In the genomic region with DNA sequence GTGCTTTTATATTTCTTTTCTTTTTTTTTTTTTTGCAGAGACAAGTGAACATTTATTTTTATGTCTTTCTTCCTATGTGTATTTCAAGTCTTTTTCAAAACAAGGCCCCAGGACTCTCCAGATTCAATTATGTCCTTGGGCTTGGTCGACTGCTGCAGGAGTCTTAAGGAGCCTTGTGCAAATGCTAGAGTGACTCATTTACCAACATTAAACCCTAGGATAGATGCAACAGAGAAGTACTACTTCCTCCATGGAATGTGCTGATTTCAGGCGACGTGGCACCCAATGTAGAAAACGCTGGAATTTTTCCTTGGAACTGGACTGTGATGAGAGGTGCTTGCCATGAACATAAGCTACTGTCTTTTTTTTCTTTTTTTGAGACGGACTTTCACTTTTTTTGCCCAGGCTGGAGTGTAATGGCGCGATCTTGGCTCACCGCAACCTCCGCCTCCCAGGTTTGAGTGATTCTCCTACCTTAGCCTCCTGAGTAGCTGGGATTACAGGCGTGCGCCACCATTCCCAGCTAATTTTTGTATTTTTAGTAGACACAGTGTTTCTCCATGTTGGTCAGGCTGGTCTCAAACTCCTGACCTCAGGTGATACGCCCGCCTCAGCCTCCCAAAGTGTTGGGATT, we compare ENCODE assay signal across 8 cellular contexts. TPM values are rescaled to one million over a fixed set of nuclear protein-coding genes. Genes with fewer than 3 reads are reported as not detected.
DNase-seq lines count a peak whose midpoint lies in the region; ATAC-seq and TF ChIP-seq lines count a peak whose summit lies in the region.
"Not testable (repeated sequence)": the region's sequence is repeated elsewhere in the genome, so short reads cannot be mapped to it uniquely, and the experiment has no call there.

No MANE protein-coding gene starts in this region.

- intact Hi-C loops in Caco-2 (cut with micrococcal nuclease; ENCODE audit: unreplicated experiment); upper lobe of right lung (cut with DNase I): not testable (repeated sequence)
- intact Hi-C loops in activated T-helper 2 cell treated with anti-CD3 and anti-CD28 coated beads, Interferon-gamma antibody, Interleukin-2, Interleukin-4, amounts not matched to agents 10 μg/mL and 5 μg/mL and 100 μg/mL, durations not matched to agents 14 hours and 24 hours and 36 hours (cut with micrococcal nuclease) = loop anchor here (5.0 kb wide), 1 partner anchor 91 kb away; no protein-coding TSS in a partner anchor

- H3K9me2 ChIP-seq in Loucy (replicated peaks; ENCODE audit: low read depth, low read length) = not testable (repeated sequence)

- H3K9ac ChIP-seq in Loucy (ENCODE audit: low read depth, low read length, poor library complexity, severe bottlenecking) (peak overlapping the region; percentile 96), neural progenitor cell (peak overlapping the region; percentile 24)

- H3K4me1 ChIP-seq in Caco-2; Loucy (ENCODE audit: insufficient read depth, low read length, poor library complexity, severe bottlenecking); ectodermal cell (ENCODE audit: control insufficient read depth, insufficient read depth, low read length): not testable (repeated sequence)
- peaks cover 13% of the 10 kb centered on the region for H3K4me1 ChIP-seq in neural progenitor cell
- H3K4me1 ChIP-seq in upper lobe of right lung = peaks cover 13% of the 10 kb centered on the region

- not testable (repeated sequence) for H3K9me3 Mint-ChIP-seq in Caco-2 (ENCODE audit: unreplicated experiment); T-cell; activated T-helper 2 cell treated with anti-CD3 and anti-CD28 coated beads, Interferon-gamma antibody, Interleukin-2, Interleukin-4, amounts not matched to agents 10 μg/mL and 5 μg/mL and 100 μg/mL, durations not matched to agents 14 hours and 24 hours and 36 hours; neural progenitor cell

- DNase-seq in Caco-2; T-cell; activated T-helper 2 cell treated with anti-CD3 and anti-CD28 coated beads, Interferon-gamma antibody, Interleukin-2, Interleukin-4, amounts not matched to agents 10 μg/mL and 5 μg/mL and 100 μg/mL, durations not matched to agents 14 hours and 24 hours and 36 hours (ENCODE audit: low spot score); neural progenitor cell (ENCODE audit: low spot score); upper lobe of right lung: not testable (repeated sequence)
- DNase-seq in kidney tubule cell (ENCODE audit: low spot score) = peak; percentile 27

- CTCF ChIA-PET in Caco-2 (lab: Charles Lee) = interaction anchor here (0.9 to 3.0 kb wide), 9 partner anchors 13 to 119 kb away, joined by 4 to 43 read pairs (median 6); a partner anchor contains a TSS
- CTCF ChIA-PET in T-cell (lab: Charles Lee) = interaction anchor here (1.0 to 3.7 kb wide), 5 partner anchors 21 to 127 kb away, joined by 3 to 46 read pairs (median 5); a partner anchor contains a TSS

- TF ChIP-seq CTCF in Caco-2 (IDR thresholded peaks at IDR 0.05; ENCODE audit: insufficient read depth in 1 of 2, low read depth in 1 of 2, low read length in 1 of 2, severe bottlenecking in 1 of 2, unreplicated experiment in 1 of 2); Loucy (conservative IDR thresholded peaks at IDR 0.05; ENCODE audit: low read length); neural progenitor cell (IDR thresholded peaks at IDR 0.05); upper lobe of right lung (IDR thresholded peaks at IDR 0.05): not testable (repeated sequence)

- peaks cover 12% of the 10 kb centered on the region for H3K36me3 Mint-ChIP-seq in Caco-2 (ENCODE audit: insufficient read depth, unreplicated experiment)
- H3K36me3 Mint-ChIP-seq in T-cell, neural progenitor cell: not testable (repeated sequence)
- peaks cover 38% of the 10 kb centered on the region for H3K36me3 Mint-ChIP-seq in activated T-helper 2 cell treated with anti-CD3 and anti-CD28 coated beads, Interferon-gamma antibody, Interleukin-2, Interleukin-4, amounts not matched to agents 10 μg/mL and 5 μg/mL and 100 μg/mL, durations not matched to agents 14 hours and 24 hours and 36 hours (ENCODE audit: low read depth)

- H3K4me3 ChIP-seq in Caco-2 (ENCODE audit: low read depth, low read length) (0 out of 2 replicates have a peak overlapping the region, but pooled peaks have one; percentile 80), Loucy (ENCODE audit: low read length, poor library complexity, severe bottlenecking) (peak overlapping the region; percentile 96), ectodermal cell (ENCODE audit: insufficient read depth, low read depth, low read length) (peak overlapping the region; percentile 85), neural progenitor cell (peak overlapping the region; percentile 71), upper lobe of right lung (peak overlapping the region; percentile 85)

- not testable (repeated sequence) for BruUV-seq in Caco-2 (replicated peaks; lab: Mats Ljungman, UMichigan)

- WGBS in ectodermal cell, 2 experiments = 91 to 93% methylated on average over 13 of the region's 13 CpGs

- not testable (repeated sequence) for H3K27me3 ChIP-seq in Caco-2 (replicated peaks; ENCODE audit: control insufficient read depth, insufficient read depth, low read length); Loucy (ENCODE audit: insufficient read depth, low read length, poor library complexity, severe bottlenecking); ectodermal cell (ENCODE audit: control insufficient read depth, insufficient read depth, low read length, poor library complexity, severe bottlenecking); neural progenitor cell; upper lobe of right lung

- not testable (repeated sequence) for H3K36me3 ChIP-seq in Caco-2 (ENCODE audit: control insufficient read depth, insufficient read depth, low read length); Loucy (ENCODE audit: insufficient read depth, low read length); ectodermal cell (ENCODE audit: control insufficient read depth, insufficient read depth, low read length); neural progenitor cell
- H3K36me3 ChIP-seq in upper lobe of right lung = peaks cover 11% of the 10 kb centered on the region

- not testable (repeated sequence) for H3K9me3 ChIP-seq in Caco-2; Loucy (ENCODE audit: insufficient read depth, low read depth, low read length); ectodermal cell (ENCODE audit: control insufficient read depth, low read length); neural progenitor cell (ENCODE audit: low read depth); upper lobe of right lung

- POLR2A ChIA-PET in Caco-2 (lab: Charles Lee) (interaction anchor here (1.2 to 2.5 kb wide), 5 partner anchors 9 to 119 kb away, joined by 3 to 20 read pairs (median 11); a partner anchor contains a TSS), T-cell (lab: Charles Lee) (interaction anchor here (0.6 to 2.1 kb wide), 3 partner anchors 35 to 122 kb away, joined by 6 to 11 read pairs (median 7); a partner anchor contains a TSS)

- not testable (repeated sequence) for ATAC-seq in T-cell (replicated peaks in 1 of 4); upper lobe of right lung

- H3K4me2 ChIP-seq in Loucy (ENCODE audit: low read depth, low read length, poor library complexity, severe bottlenecking) = peak overlapping the region; percentile 85
- H3K4me2 ChIP-seq in neural progenitor cell = peak overlapping the region; percentile 82

- H3K27ac Mint-ChIP-seq in Caco-2 (ENCODE audit: unreplicated experiment) (peak overlapping the region; percentile 91), T-cell (peak overlapping the region; percentile 95 to 99)
- peak overlapping the region; percentile 100 for H3K27ac Mint-ChIP-seq in activated T-helper 2 cell treated with anti-CD3 and anti-CD28 coated beads, Interferon-gamma antibody, Interleukin-2, Interleukin-4, amounts not matched to agents 10 μg/mL and 5 μg/mL and 100 μg/mL, durations not matched to agents 14 hours and 24 hours and 36 hours
- H3K27ac Mint-ChIP-seq in neural progenitor cell = not testable (repeated sequence)

- H3K4me1 Mint-ChIP-seq in Caco-2 (ENCODE audit: low read depth, unreplicated experiment) = not testable (repeated sequence)
- peaks cover 29 to 31% (median 30%) of the 10 kb centered on the region in 3 donors for H3K4me1 Mint-ChIP-seq in T-cell
- H3K4me1 Mint-ChIP-seq in activated T-helper 2 cell treated with anti-CD3 and anti-CD28 coated beads, Interferon-gamma antibody, Interleukin-2, Interleukin-4, amounts not matched to agents 10 μg/mL and 5 μg/mL and 100 μg/mL, durations not matched to agents 14 hours and 24 hours and 36 hours (ENCODE audit: low read depth) = peaks cover 21% of the 10 kb centered on the region
- peaks cover 24% of the 10 kb centered on the region for H3K4me1 Mint-ChIP-seq in neural progenitor cell

- H2AFZ ChIP-seq in Loucy (ENCODE audit: low read length); neural progenitor cell (replicated peaks): not testable (repeated sequence)

- H4K20me1 ChIP-seq in Loucy (ENCODE audit: insufficient read depth, low read length, poor library complexity, severe bottlenecking); neural progenitor cell (ENCODE audit: low read depth): not testable (repeated sequence)

- not testable (repeated sequence) for H3F3A ChIP-seq in Loucy (ENCODE audit: low read depth)
- H3F3A ChIP-seq in neural progenitor cell (ENCODE audit: low read depth) = peaks cover 11% of the 10 kb centered on the region

- H3K79me2 ChIP-seq in Loucy (ENCODE audit: insufficient read depth, low read length) (peaks cover 54% of the 10 kb centered on the region), neural progenitor cell (ENCODE audit: low read depth) (peaks cover 35% of the 10 kb centered on the region)

- H3K4me3 Mint-ChIP-seq in Caco-2 (ENCODE audit: unreplicated experiment) (peak overlapping the region; percentile 87), T-cell (peak overlapping the region; percentile 92 to 100 (median 97)), neural progenitor cell (peak overlapping the region; percentile 88)
- H3K4me3 Mint-ChIP-seq in activated T-helper 2 cell treated with anti-CD3 and anti-CD28 coated beads, Interferon-gamma antibody, Interleukin-2, Interleukin-4, amounts not matched to agents 10 μg/mL and 5 μg/mL and 100 μg/mL, durations not matched to agents 14 hours and 24 hours and 36 hours (ENCODE audit: low read depth) = peak overlapping the region; percentile 99

- not testable (repeated sequence) for H3K27ac ChIP-seq in ectodermal cell (ENCODE audit: insufficient read depth, low read depth, low read length, poor library complexity, severe bottlenecking); neural progenitor cell
- peak overlapping the region; percentile 97 for H3K27ac ChIP-seq in upper lobe of right lung

- H3K27me3 Mint-ChIP-seq in Caco-2 (ENCODE audit: insufficient read depth, unreplicated experiment); T-cell; activated T-helper 2 cell treated with anti-CD3 and anti-CD28 coated beads, Interferon-gamma antibody, Interleukin-2, Interleukin-4, amounts not matched to agents 10 μg/mL and 5 μg/mL and 100 μg/mL, durations not matched to agents 14 hours and 24 hours and 36 hours (ENCODE audit: low read depth); neural progenitor cell (ENCODE audit: insufficient read depth, low read depth): not testable (repeated sequence)

RNA-seq across cellular contexts. Expression of a gene that starts 1.9 kb away (rescaled TPM):
- total RNA-seq in Caco-2 (2022) (6.9 and 8.1 TPM in 2 replicates), T-cell (10 to 100 TPM in 3 of 5 donors, 1 to 10 TPM in 2; 6.8 to 17.4 (median 14.2) TPM), neural progenitor cell (ENCODE audit: low replicate concordance) (7.0 and 14.5 TPM in 2 replicates), upper lobe of right lung (11.5 TPM)
- total RNA-seq in activated T-helper 2 cell treated with anti-CD3 and anti-CD28 coated beads, Interferon-gamma antibody, Interleukin-2, Interleukin-4, amounts not matched to agents 10 μg/mL and 5 μg/mL and 100 μg/mL, durations not matched to agents 14 hours and 24 hours and 36 hours = 11.8 and 11.9 TPM in 2 replicates
- 12.1 TPM for polyA plus RNA-seq in ectodermal cell (2013, experiment 1 of 4)
- polyA plus RNA-seq in ectodermal cell (2013, experiment 2 of 4) = 15.4 TPM
- polyA plus RNA-seq in ectodermal cell (2013, experiment 3 of 4) = 7.8 TPM
- 8.7 TPM for polyA plus RNA-seq in ectodermal cell (2013, experiment 4 of 4)

RNA-seq across cellular contexts. Expression of a gene that starts 10.1 kb away (rescaled TPM):
- 30.3 and 30.6 TPM in 2 replicates for total RNA-seq in Caco-2 (2022)
- 1 to 10 TPM; 5.0 to 8.3 (median 7.2) TPM for total RNA-seq in T-cell
- 16.9 and 17.1 TPM in 2 replicates for total RNA-seq in activated T-helper 2 cell treated with anti-CD3 and anti-CD28 coated beads, Interferon-gamma antibody, Interleukin-2, Interleukin-4, amounts not matched to agents 10 μg/mL and 5 μg/mL and 100 μg/mL, durations not matched to agents 14 hours and 24 hours and 36 hours
- 50.4 TPM for polyA plus RNA-seq in ectodermal cell (2013, experiment 1 of 4)
- 47.8 TPM for polyA plus RNA-seq in ectodermal cell (2013, experiment 2 of 4)
- polyA plus RNA-seq in ectodermal cell (2013, experiment 3 of 4) = 38.0 TPM
- polyA plus RNA-seq in ectodermal cell (2013, experiment 4 of 4) = 39.4 TPM
- total RNA-seq in neural progenitor cell (ENCODE audit: low replicate concordance) = 15.5 and 49.9 TPM in 2 replicates
- total RNA-seq in upper lobe of right lung = 25.8 TPM

RNA-seq across cellular contexts. Expression of a gene that starts 21.7 kb away (rescaled TPM):
- total RNA-seq in Caco-2 (2022) = 8.5 and 10.9 TPM in 2 replicates
- total RNA-seq in T-cell = 10 to 100 TPM; 14.9 to 33.9 (median 27.3) TPM
- total RNA-seq in activated T-helper 2 cell treated with anti-CD3 and anti-CD28 coated beads, Interferon-gamma antibody, Interleukin-2, Interleukin-4, amounts not matched to agents 10 μg/mL and 5 μg/mL and 100 μg/mL, durations not matched to agents 14 hours and 24 hours and 36 hours = 14.5 and 14.6 TPM in 2 replicates
- 10.1 TPM for polyA plus RNA-seq in ectodermal cell (2013, experiment 1 of 4)
- polyA plus RNA-seq in ectodermal cell (2013, experiment 2 of 4) = 9.4 TPM
- 9.0 TPM for polyA plus RNA-seq in ectodermal cell (2013, experiment 3 of 4)
- 9.8 TPM for polyA plus RNA-seq in ectodermal cell (2013, experiment 4 of 4)
- total RNA-seq in neural progenitor cell (ENCODE audit: low replicate concordance) = 3.6 and 12.6 TPM in 2 replicates
- total RNA-seq in upper lobe of right lung = 10.6 TPM

RNA-seq across cellular contexts. Expression of a gene that starts 35.0 kb away (rescaled TPM):
- total RNA-seq in Caco-2 (2022) (6.2 and 10.0 TPM in 2 replicates), T-cell (10 to 100 TPM; 11.9 to 25.9 (median 20.7) TPM), neural progenitor cell (ENCODE audit: low replicate concordance) (3.6 and 6.2 TPM in 2 replicates), upper lobe of right lung (13.1 TPM)
- 8.7 and 9.2 TPM in 2 replicates for total RNA-seq in activated T-helper 2 cell treated with anti-CD3 and anti-CD28 coated beads, Interferon-gamma antibody, Interleukin-2, Interleukin-4, amounts not matched to agents 10 μg/mL and 5 μg/mL and 100 μg/mL, durations not matched to agents 14 hours and 24 hours and 36 hours
- 8.5 TPM for polyA plus RNA-seq in ectodermal cell (2013, experiment 1 of 4)
- polyA plus RNA-seq in ectodermal cell (2013, experiment 2 of 4) = 8.4 TPM
- 5.5 TPM for polyA plus RNA-seq in ectodermal cell (2013, experiment 3 of 4)
- polyA plus RNA-seq in ectodermal cell (2013, experiment 4 of 4) = 8.8 TPM

RNA-seq across cellular contexts. Expression of a gene that starts 49.0 kb away (rescaled TPM):
- total RNA-seq in Caco-2 (2022) = 13.5 and 13.6 TPM in 2 replicates
- 10 to 100 TPM; 11.7 to 30.9 (median 26.6) TPM for total RNA-seq in T-cell
- 18.9 and 22.2 TPM in 2 replicates for total RNA-seq in activated T-helper 2 cell treated with anti-CD3 and anti-CD28 coated beads, Interferon-gamma antibody, Interleukin-2, Interleukin-4, amounts not matched to agents 10 μg/mL and 5 μg/mL and 100 μg/mL, durations not matched to agents 14 hours and 24 hours and 36 hours
- 24.7 TPM for polyA plus RNA-seq in ectodermal cell (2013, experiment 1 of 4)
- 21.5 TPM for polyA plus RNA-seq in ectodermal cell (2013, experiment 2 of 4)
- 15.5 TPM for polyA plus RNA-seq in ectodermal cell (2013, experiment 3 of 4)
- 18.2 TPM for polyA plus RNA-seq in ectodermal cell (2013, experiment 4 of 4)
- total RNA-seq in neural progenitor cell (ENCODE audit: low replicate concordance) = 17.8 and 19.5 TPM in 2 replicates
- total RNA-seq in upper lobe of right lung = 16.3 TPM
